Comparison of ENCODE assay signal across 2 cellular contexts in the genomic region with DNA sequence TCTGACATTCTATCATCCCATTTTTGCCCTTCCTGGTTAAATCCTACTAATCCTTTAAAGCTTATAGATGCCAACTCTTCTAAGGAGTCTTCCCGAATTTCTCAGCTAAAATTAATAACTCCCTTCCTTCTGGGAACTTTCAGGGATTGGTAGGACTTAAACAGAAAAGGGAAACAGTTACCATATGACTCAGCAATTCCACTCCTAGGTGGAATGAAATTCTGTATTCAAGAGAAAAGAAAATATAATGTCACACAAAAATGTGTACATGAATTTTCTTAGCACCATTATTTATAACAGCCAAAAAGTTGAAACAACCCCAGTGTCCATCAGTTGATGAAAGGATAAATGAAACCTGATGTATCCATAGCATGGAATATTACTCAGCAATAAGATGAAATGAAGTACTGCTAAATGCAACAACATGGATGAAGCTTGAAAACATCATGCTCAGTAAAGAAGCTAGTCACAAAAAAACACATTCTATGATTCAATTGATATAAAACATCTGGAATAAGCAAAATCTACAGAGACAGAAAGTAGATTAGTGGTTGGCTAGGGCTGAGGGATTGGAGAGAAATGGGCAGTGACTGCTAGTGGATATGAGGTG.
TF ChIP-seq lines count a peak whose summit lies in the region.

No MANE protein-coding gene starts in this region.

TF ChIP-seq in HepG2, 621 proteins besides CTCF, POLR2A, EP300 and RAD21:
- TF ChIP-seq REST (IDR thresholded peaks at IDR 0.05; ENCODE audit: borderline replicate concordance in 1 of 2, low read depth in 1 of 2, low read length in 2 of 2) = no peak
- peak in 1 of 2 experiments; percentile 15; a peak in 1 of 4 replicates for TF ChIP-seq MAFK (conservative IDR thresholded peaks at IDR 0.05 in 1 of 2, IDR thresholded peaks at IDR 0.05 in 1 of 2; ENCODE audit: low read length in 2 of 2)
- TF ChIP-seq, protein P1, sequence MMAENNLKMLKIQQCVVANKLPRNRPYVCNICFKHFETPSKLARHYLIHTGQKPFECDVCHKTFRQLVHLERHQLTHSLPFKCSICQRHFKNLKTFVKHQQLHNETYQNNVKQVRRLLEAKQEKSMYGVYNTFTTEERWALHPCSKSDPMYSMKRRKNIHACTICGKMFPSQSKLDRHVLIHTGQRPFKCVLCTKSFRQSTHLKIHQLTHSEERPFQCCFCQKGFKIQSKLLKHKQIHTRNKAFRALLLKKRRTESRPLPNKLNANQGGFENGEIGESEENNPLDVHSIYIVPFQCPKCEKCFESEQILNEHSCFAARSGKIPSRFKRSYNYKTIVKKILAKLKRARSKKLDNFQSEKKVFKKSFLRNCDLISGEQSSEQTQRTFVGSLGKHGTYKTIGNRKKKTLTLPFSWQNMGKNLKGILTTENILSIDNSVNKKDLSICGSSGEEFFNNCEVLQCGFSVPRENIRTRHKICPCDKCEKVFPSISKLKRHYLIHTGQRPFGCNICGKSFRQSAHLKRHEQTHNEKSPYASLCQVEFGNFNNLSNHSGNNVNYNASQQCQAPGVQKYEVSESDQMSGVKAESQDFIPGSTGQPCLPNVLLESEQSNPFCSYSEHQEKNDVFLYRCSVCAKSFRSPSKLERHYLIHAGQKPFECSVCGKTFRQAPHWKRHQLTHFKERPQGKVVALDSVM (CRISPR knock-in tag; IDR thresholded peaks at IDR 0.05) = no peak
- no peak for TF ChIP-seq GLMP (CRISPR knock-in tag; IDR thresholded peaks at IDR 0.05; ENCODE audit: borderline replicate concordance)
- TF ChIP-seq, protein P2, sequence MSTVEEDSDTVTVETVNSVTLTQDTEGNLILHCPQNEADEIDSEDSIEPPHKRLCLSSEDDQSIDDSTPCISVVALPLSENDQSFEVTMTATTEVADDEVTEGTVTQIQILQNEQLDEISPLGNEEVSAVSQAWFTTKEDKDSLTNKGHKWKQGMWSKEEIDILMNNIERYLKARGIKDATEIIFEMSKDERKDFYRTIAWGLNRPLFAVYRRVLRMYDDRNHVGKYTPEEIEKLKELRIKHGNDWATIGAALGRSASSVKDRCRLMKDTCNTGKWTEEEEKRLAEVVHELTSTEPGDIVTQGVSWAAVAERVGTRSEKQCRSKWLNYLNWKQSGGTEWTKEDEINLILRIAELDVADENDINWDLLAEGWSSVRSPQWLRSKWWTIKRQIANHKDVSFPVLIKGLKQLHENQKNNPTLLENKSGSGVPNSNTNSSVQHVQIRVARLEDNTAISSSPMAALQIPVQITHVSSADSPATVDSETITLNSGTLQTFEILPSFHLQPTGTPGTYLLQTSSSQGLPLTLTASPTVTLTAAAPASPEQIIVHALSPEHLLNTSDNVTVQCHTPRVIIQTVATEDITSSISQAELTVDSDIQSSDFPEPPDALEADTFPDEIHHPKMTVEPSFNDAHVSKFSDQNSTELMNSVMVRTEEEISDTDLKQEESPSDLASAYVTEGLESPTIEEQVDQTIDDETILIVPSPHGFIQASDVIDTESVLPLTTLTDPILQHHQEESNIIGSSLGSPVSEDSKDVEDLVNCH (CRISPR knock-in tag; IDR thresholded peaks at IDR 0.05) = no peak
- no peak for TF ChIP-seq THAP7 (CRISPR knock-in tag; IDR thresholded peaks at IDR 0.05)
- no peak for TF ChIP-seq ZNF841 (CRISPR knock-in tag; IDR thresholded peaks at IDR 0.05; ENCODE audit: borderline replicate concordance)
- TF ChIP-seq NFE2L2 (IDR thresholded peaks at IDR 0.05; ENCODE audit: low read length) = 0 out of 2 replicates have a peak, but pooled peaks have one; percentile 36
TF ChIP-seq in HepG2: peak in this region for 2.

TF ChIP-seq in WTC11, 78 proteins besides CTCF, POLR2A, EP300 and RAD21:
- TF ChIP-seq, protein P3, sequence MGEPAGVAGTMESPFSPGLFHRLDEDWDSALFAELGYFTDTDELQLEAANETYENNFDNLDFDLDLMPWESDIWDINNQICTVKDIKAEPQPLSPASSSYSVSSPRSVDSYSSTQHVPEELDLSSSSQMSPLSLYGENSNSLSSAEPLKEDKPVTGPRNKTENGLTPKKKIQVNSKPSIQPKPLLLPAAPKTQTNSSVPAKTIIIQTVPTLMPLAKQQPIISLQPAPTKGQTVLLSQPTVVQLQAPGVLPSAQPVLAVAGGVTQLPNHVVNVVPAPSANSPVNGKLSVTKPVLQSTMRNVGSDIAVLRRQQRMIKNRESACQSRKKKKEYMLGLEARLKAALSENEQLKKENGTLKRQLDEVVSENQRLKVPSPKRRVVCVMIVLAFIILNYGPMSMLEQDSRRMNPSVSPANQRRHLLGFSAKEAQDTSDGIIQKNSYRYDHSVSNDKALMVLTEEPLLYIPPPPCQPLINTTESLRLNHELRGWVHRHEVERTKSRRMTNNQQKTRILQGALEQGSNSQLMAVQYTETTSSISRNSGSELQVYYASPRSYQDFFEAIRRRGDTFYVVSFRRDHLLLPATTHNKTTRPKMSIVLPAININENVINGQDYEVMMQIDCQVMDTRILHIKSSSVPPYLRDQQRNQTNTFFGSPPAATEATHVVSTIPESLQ (CRISPR knock-in tag; IDR thresholded peaks at IDR 0.05) = no peak
- no peak for TF ChIP-seq JAZF1 (CRISPR knock-in tag; IDR thresholded peaks at IDR 0.05)
- TF ChIP-seq, protein P4, sequence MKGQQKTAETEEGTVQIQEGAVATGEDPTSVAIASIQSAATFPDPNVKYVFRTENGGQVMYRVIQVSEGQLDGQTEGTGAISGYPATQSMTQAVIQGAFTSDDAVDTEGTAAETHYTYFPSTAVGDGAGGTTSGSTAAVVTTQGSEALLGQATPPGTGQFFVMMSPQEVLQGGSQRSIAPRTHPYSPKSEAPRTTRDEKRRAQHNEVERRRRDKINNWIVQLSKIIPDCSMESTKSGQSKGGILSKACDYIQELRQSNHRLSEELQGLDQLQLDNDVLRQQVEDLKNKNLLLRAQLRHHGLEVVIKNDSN (CRISPR knock-in tag; IDR thresholded peaks at IDR 0.05) = no peak
- no peak for TF ChIP-seq ZNF232 (CRISPR knock-in tag; IDR thresholded peaks at IDR 0.05)
- TF ChIP-seq KAT7 (CRISPR knock-in tag; IDR thresholded peaks at IDR 0.05; ENCODE audit: borderline replicate concordance) = no peak
- TF ChIP-seq NR3C1 (CRISPR knock-in tag; conservative IDR thresholded peaks at IDR 0.05; ENCODE audit: low read depth) = no peak
- TF ChIP-seq ZNF396 (CRISPR knock-in tag; IDR thresholded peaks at IDR 0.05; ENCODE audit: borderline replicate concordance) = no peak
- TF ChIP-seq, protein P5, sequence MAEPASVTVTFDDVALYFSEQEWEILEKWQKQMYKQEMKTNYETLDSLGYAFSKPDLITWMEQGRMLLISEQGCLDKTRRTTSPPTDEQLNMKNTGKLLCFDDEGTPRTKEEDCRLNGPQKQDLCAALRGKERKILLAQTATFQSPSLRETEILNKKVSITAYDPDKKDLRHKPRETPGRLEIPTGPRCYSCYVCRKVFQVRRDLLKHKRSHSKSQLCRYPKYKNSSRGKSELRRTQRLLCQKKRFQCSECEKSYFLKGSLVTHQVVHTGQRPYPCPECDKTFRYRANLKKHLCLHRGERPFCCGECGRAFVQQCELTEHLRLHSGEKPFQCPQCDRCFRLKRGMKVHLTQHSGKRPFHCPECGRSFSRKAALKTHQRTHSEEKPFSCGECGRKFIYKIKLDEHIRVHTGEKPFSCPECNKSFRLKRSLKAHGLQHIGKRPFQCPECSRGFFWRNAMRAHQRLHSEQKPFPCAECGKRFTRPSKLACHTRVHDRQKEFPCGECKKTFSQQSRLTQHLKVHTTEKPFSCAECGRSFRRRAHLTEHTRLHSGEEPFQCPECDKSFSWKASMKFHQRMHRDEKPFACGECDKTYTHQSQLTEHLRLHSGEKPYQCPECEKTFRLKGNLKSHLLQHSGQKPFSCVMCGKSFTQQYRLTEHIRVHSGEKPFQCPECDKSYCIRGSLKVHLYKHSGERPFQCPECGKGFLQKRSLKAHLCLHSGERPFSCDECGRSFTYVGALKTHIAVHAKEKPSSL (CRISPR knock-in tag; conservative IDR thresholded peaks at IDR 0.05) = no peak
- TF ChIP-seq, protein P6, sequence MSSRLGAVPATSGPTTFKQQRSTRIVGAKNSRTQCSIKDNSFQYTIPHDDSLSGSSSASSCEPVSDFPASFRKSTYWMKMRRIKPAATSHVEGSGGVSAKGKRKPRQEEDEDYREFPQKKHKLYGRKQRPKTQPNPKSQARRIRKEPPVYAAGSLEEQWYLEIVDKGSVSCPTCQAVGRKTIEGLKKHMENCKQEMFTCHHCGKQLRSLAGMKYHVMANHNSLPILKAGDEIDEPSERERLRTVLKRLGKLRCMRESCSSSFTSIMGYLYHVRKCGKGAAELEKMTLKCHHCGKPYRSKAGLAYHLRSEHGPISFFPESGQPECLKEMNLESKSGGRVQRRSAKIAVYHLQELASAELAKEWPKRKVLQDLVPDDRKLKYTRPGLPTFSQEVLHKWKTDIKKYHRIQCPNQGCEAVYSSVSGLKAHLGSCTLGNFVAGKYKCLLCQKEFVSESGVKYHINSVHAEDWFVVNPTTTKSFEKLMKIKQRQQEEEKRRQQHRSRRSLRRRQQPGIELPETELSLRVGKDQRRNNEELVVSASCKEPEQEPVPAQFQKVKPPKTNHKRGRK (CRISPR knock-in tag; IDR thresholded peaks at IDR 0.05; ENCODE audit: borderline replicate concordance) = no peak
- no peak for TF ChIP-seq NFE2L1 (CRISPR knock-in tag; IDR thresholded peaks at IDR 0.05)
- TF ChIP-seq CDX4 (CRISPR knock-in tag; IDR thresholded peaks at IDR 0.05; ENCODE audit: borderline replicate concordance) = no peak
- no peak for TF ChIP-seq IRF1 (CRISPR knock-in tag; IDR thresholded peaks at IDR 0.05)
- TF ChIP-seq ESRRA (CRISPR knock-in tag; IDR thresholded peaks at IDR 0.05; ENCODE audit: borderline replicate concordance) = no peak
